8 cellular contexts compared by ENCODE assay signal in genomic region chr1:7783178-7783711, GRCh38. TPM values are rescaled to one million over a fixed set of nuclear protein-coding genes. Genes with fewer than 3 reads are reported as not detected.
A peak's percentile ranks its signal among the peaks of the same experiment; 100 is the strongest.
DNase-seq lines count a peak whose midpoint lies in the region; ATAC-seq and TF ChIP-seq lines count a peak whose summit lies in the region.

No MANE protein-coding gene starts in this region.

- no peaks in the 10 kb centered on the region for H3K27me3 ChIP-seq in foreskin keratinocyte

- H3K36me3 Mint-ChIP-seq in activated T-cell treated with anti-CD3 and anti-CD28 coated beads, Interleukin-2, amount 50 U/mL, for 72 hours (ENCODE audit: insufficient read depth in 2 of 2) = no peaks in the 10 kb centered on the region
- peaks cover 52% of the 10 kb centered on the region for H3K36me3 Mint-ChIP-seq in nephron (ENCODE audit: low read depth)

- TF ChIP-seq CTCF in GM10266 (IDR thresholded peaks at IDR 0.05; ENCODE audit: control insufficient read depth, insufficient read depth, low read depth, missing control alignments) = no peak
- no peak for TF ChIP-seq CTCF in foreskin keratinocyte (conservative IDR thresholded peaks at IDR 0.05)
- TF ChIP-seq CTCF in nephron (IDR thresholded peaks at IDR 0.05; ENCODE audit: unreplicated experiment in 3 of 3) = no peak

- H3K27ac ChIP-seq in foreskin keratinocyte = no peak overlapping the region

- no peaks in the 10 kb centered on the region for H3K4me1 ChIP-seq in foreskin keratinocyte

- no peaks in the 10 kb centered on the region for H3K27me3 Mint-ChIP-seq in activated T-cell treated with anti-CD3 and anti-CD28 coated beads, Interleukin-2, amount 50 U/mL, for 72 hours (ENCODE audit: low read depth)
- no peaks in the 10 kb centered on the region for H3K27me3 Mint-ChIP-seq in nephron (ENCODE audit: low read depth)

- H3K27ac Mint-ChIP-seq in activated T-cell treated with anti-CD3 and anti-CD28 coated beads, Interleukin-2, amount 50 U/mL, for 72 hours = no peak overlapping the region
- peak overlapping the region in 1 of 3 experiments; percentile 42 for H3K27ac Mint-ChIP-seq in nephron

- ATAC-seq in activated T-cell treated with anti-CD3 and anti-CD28 coated beads, Interleukin-2, amount 50 U/mL, for 72 hours (replicated peaks in 1 of 2) = peak; percentile 15 to 24
- peak; percentile 27 for ATAC-seq in foreskin keratinocyte

- H3K9me3 Mint-ChIP-seq in activated T-cell treated with anti-CD3 and anti-CD28 coated beads, Interleukin-2, amount 50 U/mL, for 72 hours = no peaks in the 10 kb centered on the region
- H3K9me3 Mint-ChIP-seq in nephron = no peaks in the 10 kb centered on the region

- H3K4me1 Mint-ChIP-seq in activated T-cell treated with anti-CD3 and anti-CD28 coated beads, Interleukin-2, amount 50 U/mL, for 72 hours (ENCODE audit: low read depth) = peaks cover 12% of the 10 kb centered on the region
- no peaks in the 10 kb centered on the region for H3K4me1 Mint-ChIP-seq in nephron

- peak overlapping the region; percentile 55 to 75 for H3K4me3 Mint-ChIP-seq in activated T-cell treated with anti-CD3 and anti-CD28 coated beads, Interleukin-2, amount 50 U/mL, for 72 hours
- H3K4me3 Mint-ChIP-seq in nephron = peak overlapping the region; percentile 81 to 87 (median 86)

- peak; percentile 84 for DNase-seq in AG08395 (ENCODE audit: low spot score)
- peak; percentile 76 for DNase-seq in GM10266 (ENCODE audit: extremely low spot score)
- peak; percentile 40 for DNase-seq in NCI-H226
- peak; percentile 44 to 49 for DNase-seq in activated T-cell treated with anti-CD3 and anti-CD28 coated beads, Interleukin-2, amount 50 U/mL, for 72 hours
- no peak for DNase-seq in foreskin keratinocyte
- DNase-seq in cerebellum (ENCODE audit: low spot score) = no peak
- DNase-seq in NCI-H128 (lab: John Stamatoyannopoulos, UW; ENCODE audit: unreplicated experiment) = no peak

RNA-seq across cellular contexts. Expression of gene PER3, which starts 0.8 kb away (rescaled TPM):
- total RNA-seq in activated T-cell treated with anti-CD3 and anti-CD28 coated beads, Interleukin-2, amount 50 U/mL, for 72 hours = 1 to 10 TPM; 1.2 to 1.3 TPM
- total RNA-seq in foreskin keratinocyte = 6.9 and 9.9 TPM in 2 replicates
- polyA plus RNA-seq in foreskin keratinocyte = 1.2 and 2.5 TPM in 2 replicates
- total RNA-seq in cerebellum = 5.8 TPM

RNA-seq across cellular contexts. Expression of gene VAMP3, which starts 12.1 kb away (rescaled TPM):
- total RNA-seq in activated T-cell treated with anti-CD3 and anti-CD28 coated beads, Interleukin-2, amount 50 U/mL, for 72 hours = 10 to 100 TPM; 19.7 to 21.7 TPM
- total RNA-seq in foreskin keratinocyte = 119 and 125 TPM in 2 replicates
- polyA plus RNA-seq in foreskin keratinocyte = 87.3 and 89.3 TPM in 2 replicates
- 33.6 TPM for total RNA-seq in cerebellum

Comparison
In these comparisons a context has a peak if more than half of its experiments do, and no peak if none do; other contexts are left out.
1. DNase-seq: peak in AG08395 (single experiment), GM10266 (single experiment), NCI-H226 (single experiment) and activated T-cell treated with anti-CD3 and anti-CD28 coated beads, Interleukin-2, amount 50 U/mL, for 72 hours (2 of 2); none in foreskin keratinocyte (0 of 2), cerebellum (single experiment) and NCI-H128 (single experiment).